Comparison of ENCODE assay signal across 2 cellular contexts in the genomic region with DNA sequence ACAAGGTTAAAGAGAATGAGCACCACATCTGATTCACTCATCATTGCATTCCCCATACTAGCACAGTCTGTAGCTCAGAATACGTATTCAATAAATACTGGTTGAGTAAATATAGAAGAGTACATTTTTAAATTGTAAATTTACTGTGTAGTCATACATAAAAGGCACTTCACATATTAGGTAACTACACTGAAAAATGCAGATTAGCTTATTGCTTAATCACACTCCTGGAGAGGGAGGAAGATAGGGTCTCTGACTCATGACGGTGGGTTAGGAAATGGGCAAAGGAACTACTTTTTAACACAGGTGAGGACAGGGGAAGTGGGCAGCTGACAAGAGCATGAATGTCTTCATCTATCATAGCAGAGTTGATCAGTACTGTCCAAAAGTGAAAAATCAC.
TF ChIP-seq lines count a peak whose summit lies in the region.

No MANE protein-coding gene starts in this region.

TF ChIP-seq in GM23338, 12 proteins besides CTCF, POLR2A, EP300 and RAD21:
- no peak for TF ChIP-seq EZH2phosphoT487 (IDR thresholded peaks at IDR 0.05; ENCODE audit: unreplicated experiment)
- TF ChIP-seq, protein P1, sequence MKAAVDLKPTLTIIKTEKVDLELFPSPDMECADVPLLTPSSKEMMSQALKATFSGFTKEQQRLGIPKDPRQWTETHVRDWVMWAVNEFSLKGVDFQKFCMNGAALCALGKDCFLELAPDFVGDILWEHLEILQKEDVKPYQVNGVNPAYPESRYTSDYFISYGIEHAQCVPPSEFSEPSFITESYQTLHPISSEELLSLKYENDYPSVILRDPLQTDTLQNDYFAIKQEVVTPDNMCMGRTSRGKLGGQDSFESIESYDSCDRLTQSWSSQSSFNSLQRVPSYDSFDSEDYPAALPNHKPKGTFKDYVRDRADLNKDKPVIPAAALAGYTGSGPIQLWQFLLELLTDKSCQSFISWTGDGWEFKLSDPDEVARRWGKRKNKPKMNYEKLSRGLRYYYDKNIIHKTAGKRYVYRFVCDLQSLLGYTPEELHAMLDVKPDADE (IDR thresholded peaks at IDR 0.05): no peak
- TF ChIP-seq ZNF114 (CRISPR knock-in tag; IDR thresholded peaks at IDR 0.05): no peak

TF ChIP-seq in K562, 482 proteins besides CTCF, POLR2A, EP300 and RAD21:
- TF ChIP-seq CEBPB (tag; IDR thresholded peaks at IDR 0.05) (peak; percentile 85), DDX20 (tag; IDR thresholded peaks at IDR 0.05; ENCODE audit: low read depth) (no peak), ZNF561 (CRISPR knock-in tag; conservative IDR thresholded peaks at IDR 0.05) (no peak), CEBPG (CRISPR knock-in tag; IDR thresholded peaks at IDR 0.05) (no peak), CEBPG (tag; conservative IDR thresholded peaks at IDR 0.05 in 1 of 2, IDR thresholded peaks at IDR 0.05 in 1 of 2) (peak in 1 of 2 experiments; percentile 40; a peak in 1 of 4 replicates)
